In the genomic region with DNA sequence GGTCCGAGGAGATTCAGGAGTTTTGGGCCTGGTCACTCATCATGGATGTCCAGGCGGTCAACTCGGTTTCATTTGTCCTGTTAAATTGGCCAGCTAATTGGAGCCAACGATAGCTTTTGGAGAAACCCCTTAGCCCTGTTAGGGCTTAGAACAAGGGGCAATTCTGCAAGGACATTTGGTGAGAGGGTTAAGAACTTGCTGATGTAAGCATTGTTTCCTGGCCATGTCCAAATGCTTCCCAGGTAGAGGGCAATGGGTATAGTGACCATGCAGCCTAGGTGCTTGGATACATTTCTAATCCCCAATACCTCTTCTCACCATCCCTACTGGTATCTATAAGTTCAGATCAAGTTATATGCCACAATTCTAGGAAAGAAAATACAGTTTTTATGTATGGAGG, we compare ENCODE assay signal across 17 cellular contexts.
A peak's percentile ranks its signal among the peaks of the same experiment; 100 is the strongest.
DNase-seq lines count a peak whose midpoint lies in the region; ATAC-seq, FAIRE-seq and TF ChIP-seq lines count a peak whose summit lies in the region.
"Had no signal": no experiment of that assay in that cellular context is flagged by ENCODE, and none has a peak within 500 bp of the region (broad histone marks: within the 10 kb centered on the region; RNA-seq: fewer than 3 reads in every experiment).

No MANE protein-coding gene starts in this region.

- no peak for TF ChIP-seq CTCF in A549 (IDR thresholded peaks at IDR 0.05)
- no peak for TF ChIP-seq CTCF in IMR-90 (conservative IDR thresholded peaks at IDR 0.05; ENCODE audit: low read depth, low read length)
- no peak for TF ChIP-seq CTCF in hepatocyte (IDR thresholded peaks at IDR 0.05; ENCODE audit: poor library complexity)
- TF ChIP-seq CTCF in neural progenitor cell (IDR thresholded peaks at IDR 0.05): no peak

- H3K9me3 Mint-ChIP-seq in neural progenitor cell: peaks cover 4% of the 10 kb centered on the region
- H3K9me3 Mint-ChIP-seq: GM23338 had no signal

- H3K9ac ChIP-seq in IMR-90 (ENCODE audit: low read depth, low read length) (no peak overlapping the region), neural progenitor cell (no peak overlapping the region)

- H2AK9ac ChIP-seq in IMR-90 (replicated peaks; ENCODE audit: low read depth, low read length, poor library complexity): no peak overlapping the region

- H3K4ac ChIP-seq in IMR-90 (ENCODE audit: low read depth, low read length): no peak overlapping the region

- intact Hi-C loops in IMR-90 (cut with micrococcal nuclease): no loop called here

- no peak overlapping the region for H4K5ac ChIP-seq in IMR-90 (ENCODE audit: low read depth, low read length)

- no peak overlapping the region for H4K8ac ChIP-seq in IMR-90 (ENCODE audit: low read depth in 2 of 2, low read length in 2 of 2)

- no peak overlapping the region for H3K14ac ChIP-seq in IMR-90 (replicated peaks; ENCODE audit: low read depth, low read length)

- H3K79me2 ChIP-seq in hepatocyte (no peaks in the 10 kb centered on the region), neural progenitor cell (ENCODE audit: low read depth) (no peaks in the 10 kb centered on the region)

- H3K56ac ChIP-seq in IMR-90 (ENCODE audit: extremely low read depth, insufficient read depth, low read length): no peak overlapping the region

- H4K91ac ChIP-seq in IMR-90 (ENCODE audit: insufficient read depth, low read depth, low read length): no peak overlapping the region

- H3K9me3 ChIP-seq in A549: no peaks in the 10 kb centered on the region
- H3K9me3 ChIP-seq in IMR-90 (ENCODE audit: control insufficient read depth, insufficient read depth, low read length): peaks cover 6% of the 10 kb centered on the region
- no peaks in the 10 kb centered on the region for H3K9me3 ChIP-seq in hepatocyte (ENCODE audit: low read depth)
- no peaks in the 10 kb centered on the region for H3K9me3 ChIP-seq in neural progenitor cell (ENCODE audit: low read depth)

- H3K27me3 ChIP-seq in IMR-90 (ENCODE audit: control insufficient read depth, insufficient read depth, low read length): peaks cover 2% of the 10 kb centered on the region; the same call in 1 of the 2 replicates
- H3K27me3 ChIP-seq in hepatocyte: no peaks in the 10 kb centered on the region
- no peaks in the 10 kb centered on the region for H3K27me3 ChIP-seq in neural progenitor cell

- no peak overlapping the region for H2AFZ ChIP-seq in IMR-90 (replicated peaks; ENCODE audit: low read length, poor library complexity)
- no peak overlapping the region for H2AFZ ChIP-seq in hepatocyte
- H2AFZ ChIP-seq in neural progenitor cell (replicated peaks): no peak overlapping the region

- TF ChIP-seq POLR2A in A549 (IDR thresholded peaks at IDR 0.05; ENCODE audit: low read length) (no peak), IMR-90 (IDR thresholded peaks at IDR 0.05; ENCODE audit: low read depth, low read length) (no peak)

- 76% methylated on average over 4 of the region's 4 CpGs for WGBS in A549 (ENCODE audit: missing lambda C conversion rate)
- WGBS in IMR-90 (ENCODE audit: extremely low coverage in 2 of 2, insufficient read length in 1 of 2), 2 experiments: 83% methylated on average over 1 of the region's 4 CpGs; no CpG with 5 or more reads in 1 of the 2 experiments
- WGBS in hepatocyte (ENCODE audit: low lambda C conversion rate, missing lambda C conversion rate): 96% methylated on average over 4 of the region's 4 CpGs

- no peak overlapping the region for H2BK15ac ChIP-seq in IMR-90 (ENCODE audit: low read depth, low read length)

- no peak overlapping the region for H2AK5ac ChIP-seq in IMR-90 (ENCODE audit: low read depth, low read length)

- POLR2A ChIA-PET in A549 (lab: Yijun Ruan, JAX): no interaction called here
- POLR2A ChIA-PET in IMR-90 (lab: Charles Lee; ENCODE audit: unreplicated experiment): no interaction called here

- no peak overlapping the region for H2BK20ac ChIP-seq in IMR-90 (ENCODE audit: low read depth, low read length)

- peaks cover 29% of the 10 kb centered on the region for H3K4me1 Mint-ChIP-seq in neural progenitor cell
- H3K4me1 Mint-ChIP-seq: CD4-positive, alpha-beta memory T cell; GM23338 had no signal

- H3K18ac ChIP-seq in IMR-90 (ENCODE audit: low read depth, low read length): no peak overlapping the region

- no peak for TF ChIP-seq RAD21 in A549 (conservative IDR thresholded peaks at IDR 0.05 in 1 of 2, IDR thresholded peaks at IDR 0.05 in 1 of 2)
- no peak for TF ChIP-seq RAD21 in IMR-90 (IDR thresholded peaks at IDR 0.05; ENCODE audit: low read length)

- no peak overlapping the region for H2BK5ac ChIP-seq in IMR-90 (ENCODE audit: low read depth, low read length, poor library complexity, severe bottlenecking)

- H2BK120ac ChIP-seq in IMR-90 (ENCODE audit: low read depth, low read length): no peak overlapping the region

- ATAC-seq in A549 (no peak), IMR-90 (ENCODE audit: low read depth) (no peak), GM21381 (IDR thresholded peaks at IDR 0.05; ENCODE audit: unreplicated experiment) (no peak)

- no peaks in the 10 kb centered on the region for H3K36me3 Mint-ChIP-seq in neural progenitor cell
- H3K36me3 Mint-ChIP-seq: CD4-positive, alpha-beta memory T cell had no signal

- no TSS peak for BruUV-seq in IMR-90 (replicated peaks; lab: Mats Ljungman, UMichigan)

- H3K4me3 ChIP-seq in A549: no peak overlapping the region
- no peak overlapping the region for H3K4me3 ChIP-seq in IMR-90 (ENCODE audit: insufficient read depth, low read depth, low read length)
- no peak overlapping the region for H3K4me3 ChIP-seq in hepatocyte
- H3K4me3 ChIP-seq in neural progenitor cell: no peak overlapping the region
- H3K4me3 ChIP-seq: GM23338, HAP-1 had no signal

- H3K4me2 ChIP-seq in A549 (no peak overlapping the region), IMR-90 (ENCODE audit: low read depth, low read length) (no peak overlapping the region), hepatocyte (peak overlapping the region; percentile 31), neural progenitor cell (no peak overlapping the region)
- H3K4me2 ChIP-seq: GM23338 had no signal

- no peaks in the 10 kb centered on the region for H3K4me1 ChIP-seq in A549
- peaks cover 2% of the 10 kb centered on the region for H3K4me1 ChIP-seq in IMR-90 (ENCODE audit: control insufficient read depth, insufficient read depth, low read length)
- H3K4me1 ChIP-seq in hepatocyte (ENCODE audit: insufficient read depth): peaks cover 3% of the 10 kb centered on the region
- H3K4me1 ChIP-seq in neural progenitor cell: no peaks in the 10 kb centered on the region
- H3K4me1 ChIP-seq: HAP-1 had no signal

- dilution Hi-C loops in IMR-90 (cut with HindIII; ENCODE audit: low sequenced_read_pairs, unreplicated experiment): no loop called here

- no peak for FAIRE-seq in A549 (lab: Jason Lieb, UNC)
- FAIRE-seq: G401.6, GM12892, GM19239, H54 had no signal

- TF ChIP-seq EP300 in A549 (IDR thresholded peaks at IDR 0.05): no peak

- no peak overlapping the region for H3K4me3 Mint-ChIP-seq in neural progenitor cell
- H3K4me3 Mint-ChIP-seq: CD4-positive, alpha-beta memory T cell; GM23338 had no signal

- H3K36me3 ChIP-seq in IMR-90 (ENCODE audit: control insufficient read depth, insufficient read depth, low read length) (no peaks in the 10 kb centered on the region), hepatocyte (replicated peaks; ENCODE audit: insufficient read depth, low read depth) (no peaks in the 10 kb centered on the region), neural progenitor cell (no peaks in the 10 kb centered on the region)
- H3K36me3 ChIP-seq: HAP-1 had no signal

- CTCF ChIA-PET in A549 (lab: Yijun Ruan, JAX): no interaction called here
- CTCF ChIA-PET in IMR-90 (lab: Yijun Ruan, JAX): no interaction called here

- no peaks in the 10 kb centered on the region for H3K9me2 ChIP-seq in hepatocyte (replicated peaks; ENCODE audit: insufficient read depth)

- H3K27ac ChIP-seq in A549 (no peak overlapping the region), IMR-90 (ENCODE audit: insufficient read depth, low read length) (no peak overlapping the region), hepatocyte (no peak overlapping the region), neural progenitor cell (no peak overlapping the region)

- H3K27ac Mint-ChIP-seq in neural progenitor cell: no peak overlapping the region
- H3K27ac Mint-ChIP-seq: CD4-positive, alpha-beta memory T cell; GM23338 had no signal

- no peaks in the 10 kb centered on the region for H3K79me1 ChIP-seq in IMR-90 (ENCODE audit: low read depth in 1 of 2, low read length in 2 of 2)

- no peaks in the 10 kb centered on the region for H3F3A ChIP-seq in neural progenitor cell (ENCODE audit: low read depth)

- DNase-seq in A549 (ENCODE audit: low read depth in 1 of 2, low spot score in 1 of 2) (no peak), IMR-90 (no peak), cerebellar cortex (ENCODE audit: low spot score) (peak; percentile 11), hepatocyte (ENCODE audit: low spot score) (no peak), DMS114 treated with DMSO at 0.1 percent for 48 hours (lab: John Stamatoyannopoulos, UW; ENCODE audit: unreplicated experiment) (no peak), neural progenitor cell (ENCODE audit: low spot score) (no peak)
- DNase-seq: 8988T; Calu3; CD4-positive, alpha-beta memory T cell; DND-41 had no signal

- H4K20me1 ChIP-seq in IMR-90 (ENCODE audit: insufficient read depth, low read length) (no peaks in the 10 kb centered on the region), hepatocyte (ENCODE audit: insufficient read depth, poor library complexity, severe bottlenecking) (no peaks in the 10 kb centered on the region), neural progenitor cell (ENCODE audit: low read depth) (no peaks in the 10 kb centered on the region)

- H3K27me3 Mint-ChIP-seq in neural progenitor cell (ENCODE audit: insufficient read depth, low read depth): peaks cover 3% of the 10 kb centered on the region

- peaks cover 4% of the 10 kb centered on the region for H3K9me1 ChIP-seq in IMR-90 (ENCODE audit: insufficient read depth, low read length)

- in situ Hi-C loops in IMR-90 (cut with MboI; ENCODE audit: low sequenced_read_pairs): no loop called here

- H3K23ac ChIP-seq in IMR-90 (ENCODE audit: low read depth, low read length): no peak overlapping the region

TF ChIP-seq in A549, 52 proteins besides CTCF, POLR2A, EP300 and RAD21:
- TF ChIP-seq KDM1A (IDR thresholded peaks at IDR 0.05; ENCODE audit: low read depth): no peak
- peak; percentile 79 for TF ChIP-seq MAFK (IDR thresholded peaks at IDR 0.05; ENCODE audit: partially characterized antibody)
TF ChIP-seq in A549: peak in this region for 1.

TF ChIP-seq in IMR-90, 13 proteins besides CTCF, POLR2A, EP300 and RAD21 (continues in another document):
- TF ChIP-seq RFX5 (IDR thresholded peaks at IDR 0.05; ENCODE audit: low read depth, low read length) (no peak), CHD1 (IDR thresholded peaks at IDR 0.05; ENCODE audit: low read depth, low read length) (no peak), SMC3 (IDR thresholded peaks at IDR 0.05; ENCODE audit: low read depth, low read length) (no peak)
